In the genomic region with DNA sequence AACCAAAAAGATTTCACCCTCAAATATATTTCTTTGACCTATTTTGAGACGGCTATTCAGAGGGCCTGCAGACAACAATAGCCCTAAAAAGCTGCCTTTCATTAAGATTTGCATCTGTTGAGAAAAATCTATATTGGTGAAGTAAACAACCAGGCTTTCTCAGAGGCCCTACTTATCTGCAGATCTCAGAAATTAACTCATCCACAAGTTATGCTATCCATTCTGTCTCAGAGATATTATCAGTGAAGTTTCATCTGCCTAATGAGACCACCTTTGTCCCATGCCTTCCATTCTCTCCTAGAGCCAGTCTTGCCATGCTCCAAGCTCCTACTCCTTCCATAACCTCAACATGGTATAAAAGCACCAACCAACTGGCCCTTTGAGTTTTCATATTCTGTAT, we compare ENCODE assay signal across 16 cellular contexts.
A peak's percentile ranks its signal among the peaks of the same experiment; 100 is the strongest.
DNase-seq lines count a peak whose midpoint lies in the region; ATAC-seq and TF ChIP-seq lines count a peak whose summit lies in the region.
"Had no signal": no experiment of that assay in that cellular context is flagged by ENCODE, and none has a peak within 500 bp of the region (broad histone marks: within the 10 kb centered on the region; RNA-seq: fewer than 3 reads in every experiment).

No MANE protein-coding gene starts in this region.

- H3K27ac ChIP-seq in HUES6 (ENCODE audit: low read depth, low read length) (peak overlapping the region; percentile 43), SK-N-SH (ENCODE audit: low read depth in 2 of 2, low read length in 1 of 2) (peak overlapping the region in 1 of 2 experiments; percentile 70; a peak in 2 of 4 replicates), endodermal cell (ENCODE audit: low read depth, low read length) (no peak overlapping the region)
- H3K27ac ChIP-seq: A549, C4-2B, HL-60 had no signal

- no peaks in the 10 kb centered on the region for H3K79me2 ChIP-seq in SK-N-SH (ENCODE audit: insufficient read depth)

- H3K4me2 ChIP-seq in SK-N-SH: no peak overlapping the region
- H3K4me2 ChIP-seq: A549 had no signal

- TF ChIP-seq CTCF in SK-N-SH (IDR thresholded peaks at IDR 0.05): no peak
- TF ChIP-seq CTCF in endodermal cell (conservative IDR thresholded peaks at IDR 0.05): no peak

- H3K27ac Mint-ChIP-seq in endodermal cell: peak overlapping the region; percentile 44
- H3K27ac Mint-ChIP-seq in activated CD4-positive, alpha-beta memory T cell treated with anti-CD3 and anti-CD28 coated beads for 36 hours: no peak overlapping the region
- H3K27ac Mint-ChIP-seq: CD4-positive, alpha-beta memory T cell; IgD-negative memory B cell had no signal

- H3F3A ChIP-seq in SK-N-SH (replicated peaks; ENCODE audit: insufficient read depth): no peaks in the 10 kb centered on the region

- no peak overlapping the region for H3K4me3 Mint-ChIP-seq in endodermal cell
- no peak overlapping the region for H3K4me3 Mint-ChIP-seq in activated CD4-positive, alpha-beta memory T cell treated with anti-CD3 and anti-CD28 coated beads for 36 hours
- H3K4me3 Mint-ChIP-seq: CD4-positive, alpha-beta memory T cell; IgD-negative memory B cell had no signal

- DNase-seq in SK-N-SH: no peak
- DNase-seq in endodermal cell: no peak
- no peak for DNase-seq in SKM-1 (lab: John Stamatoyannopoulos, UW; ENCODE audit: unreplicated experiment)
- DNase-seq in activated CD4-positive, alpha-beta memory T cell treated with anti-CD3 and anti-CD28 coated beads for 36 hours: no peak
- DNase-seq: BE2C; CD4-positive, alpha-beta memory T cell; DMS79; GOT3; HCEC 1CT had no signal

- peak in 1 of 2 experiments; percentile 71; a peak in 1 of 4 replicates for TF ChIP-seq EP300 in SK-N-SH (IDR thresholded peaks at IDR 0.05; ENCODE audit: borderline replicate concordance in 1 of 2, low read depth in 1 of 2, low read length in 1 of 2)

- H3K36me3 ChIP-seq in HUES6 (ENCODE audit: control insufficient read depth, insufficient read depth, low read length): no peaks in the 10 kb centered on the region
- no peaks in the 10 kb centered on the region for H3K36me3 ChIP-seq in SK-N-SH (replicated peaks in 1 of 2; ENCODE audit: control insufficient read depth in 1 of 2, insufficient read depth in 2 of 2, low read length in 1 of 2)
- H3K36me3 ChIP-seq in endodermal cell (ENCODE audit: control insufficient read depth, insufficient read depth, low read length): peaks cover 4% of the 10 kb centered on the region
- H3K36me3 ChIP-seq: BE2C had no signal

- no peaks in the 10 kb centered on the region for H3K27me3 Mint-ChIP-seq in endodermal cell (ENCODE audit: insufficient read depth)
- no peaks in the 10 kb centered on the region for H3K27me3 Mint-ChIP-seq in activated CD4-positive, alpha-beta memory T cell treated with anti-CD3 and anti-CD28 coated beads for 36 hours
- H3K27me3 Mint-ChIP-seq: CD4-positive, alpha-beta memory T cell; IgD-negative memory B cell had no signal

- peaks cover 4% of the 10 kb centered on the region for H3K9me3 Mint-ChIP-seq in endodermal cell
- H3K9me3 Mint-ChIP-seq in activated CD4-positive, alpha-beta memory T cell treated with anti-CD3 and anti-CD28 coated beads for 36 hours: peaks cover 10% of the 10 kb centered on the region

- H3K9ac ChIP-seq in HUES6 (ENCODE audit: low read length) (no peak overlapping the region), SK-N-SH (no peak overlapping the region), endodermal cell (ENCODE audit: extremely low read depth, low read length, poor library complexity, severe bottlenecking) (no peak overlapping the region)

- peaks cover 38% of the 10 kb centered on the region for H3K4me1 ChIP-seq in HUES6 (ENCODE audit: control insufficient read depth, insufficient read depth, low read length)
- peaks cover 0 to 39% of the 10 kb centered on the region in 2 experiments; a peak in 2 of 4 replicates for H3K4me1 ChIP-seq in SK-N-SH (ENCODE audit: control insufficient read depth in 1 of 2, insufficient read depth in 2 of 2, low read depth in 1 of 2, low read length in 1 of 2)
- no peaks in the 10 kb centered on the region for H3K4me1 ChIP-seq in endodermal cell (ENCODE audit: control insufficient read depth, insufficient read depth, low read length)

- H3K4me1 Mint-ChIP-seq in endodermal cell: peaks cover 12% of the 10 kb centered on the region
- H3K4me1 Mint-ChIP-seq in activated CD4-positive, alpha-beta memory T cell treated with anti-CD3 and anti-CD28 coated beads for 36 hours (ENCODE audit: low read depth): no peaks in the 10 kb centered on the region
- H3K4me1 Mint-ChIP-seq: CD4-positive, alpha-beta memory T cell; IgD-negative memory B cell had no signal

- no peak overlapping the region for H2AFZ ChIP-seq in SK-N-SH (ENCODE audit: low read depth)

- no peak for ATAC-seq in GM19467 (IDR thresholded peaks at IDR 0.05; ENCODE audit: unreplicated experiment)
- no peak for ATAC-seq in HG02571 (IDR thresholded peaks at IDR 0.05; ENCODE audit: unreplicated experiment)
- ATAC-seq: A549 had no signal

- H3K4me3 ChIP-seq in HUES6 (ENCODE audit: low read depth, low read length) (no peak overlapping the region), SK-N-SH (ENCODE audit: low read depth in 2 of 2, low read length in 1 of 2) (no peak overlapping the region), endodermal cell (ENCODE audit: low read length) (no peak overlapping the region)
- H3K4me3 ChIP-seq: A549 had no signal

- POLR2A ChIA-PET in SK-N-SH (lab: Yijun Ruan, JAX): no interaction called here
- POLR2A ChIA-PET in activated CD4-positive, alpha-beta memory T cell treated with anti-CD3 and anti-CD28 coated beads for 36 hours (lab: Charles Lee): no interaction called here

- H3K9me2 ChIP-seq in SK-N-SH: no peaks in the 10 kb centered on the region

- no peak for TF ChIP-seq RAD21 in SK-N-SH (IDR thresholded peaks at IDR 0.05; ENCODE audit: low read length)

- intact Hi-C loops in activated CD4-positive, alpha-beta memory T cell treated with anti-CD3 and anti-CD28 coated beads for 36 hours (cut with micrococcal nuclease): no loop called here

- H3K9me3 ChIP-seq in HUES6 (ENCODE audit: control insufficient read depth, insufficient read depth, low read depth, low read length) (peaks cover 3% of the 10 kb centered on the region; the same call in 1 of the 2 replicates), SK-N-SH (no peaks in the 10 kb centered on the region), endodermal cell (ENCODE audit: control insufficient read depth, low read length) (peaks cover 9% of the 10 kb centered on the region)
- H3K9me3 ChIP-seq: A549, BE2C had no signal

- peaks cover 4% of the 10 kb centered on the region for H3K36me3 Mint-ChIP-seq in endodermal cell (ENCODE audit: low read depth)
- H3K36me3 Mint-ChIP-seq in activated CD4-positive, alpha-beta memory T cell treated with anti-CD3 and anti-CD28 coated beads for 36 hours: no peaks in the 10 kb centered on the region
- H3K36me3 Mint-ChIP-seq: CD4-positive, alpha-beta memory T cell; IgD-negative memory B cell had no signal

- H3K27me3 ChIP-seq in HUES6 (ENCODE audit: control insufficient read depth, insufficient read depth, low read length) (no peaks in the 10 kb centered on the region), SK-N-SH (ENCODE audit: insufficient read depth) (no peaks in the 10 kb centered on the region), endodermal cell (ENCODE audit: control insufficient read depth, insufficient read depth, low read length, poor library complexity, severe bottlenecking) (no peaks in the 10 kb centered on the region)
- H3K27me3 ChIP-seq: BE2C had no signal

- WGBS in SK-N-SH (ENCODE audit: low lambda C conversion rate): 73% methylated on average over 1 of the region's 1 CpG
- 100% methylated on average over 1 of the region's 1 CpG; no CpG with 5 or more reads in 1 of the 2 experiments for WGBS in endodermal cell (ENCODE audit: insufficient coverage in 1 of 2, insufficient read length in 1 of 2), 2 experiments

- H4K20me1 ChIP-seq in SK-N-SH (ENCODE audit: insufficient read depth): no peaks in the 10 kb centered on the region

- CTCF ChIA-PET in SK-N-SH (lab: Yijun Ruan, JAX): interaction anchor here (0.7 to 1.6 kb wide), 5 partner anchors 27 to 147 kb away, joined by 3 read pairs; no protein-coding TSS in a partner anchor
- CTCF ChIA-PET in activated CD4-positive, alpha-beta memory T cell treated with anti-CD3 and anti-CD28 coated beads for 36 hours (lab: Charles Lee): no interaction called here

TF ChIP-seq in SK-N-SH, 30 proteins besides CTCF, POLR2A, EP300 and RAD21 (continues in another document):
- no peak for TF ChIP-seq FOXM1 (IDR thresholded peaks at IDR 0.05; ENCODE audit: low read depth)
- TF ChIP-seq, protein P1, sequence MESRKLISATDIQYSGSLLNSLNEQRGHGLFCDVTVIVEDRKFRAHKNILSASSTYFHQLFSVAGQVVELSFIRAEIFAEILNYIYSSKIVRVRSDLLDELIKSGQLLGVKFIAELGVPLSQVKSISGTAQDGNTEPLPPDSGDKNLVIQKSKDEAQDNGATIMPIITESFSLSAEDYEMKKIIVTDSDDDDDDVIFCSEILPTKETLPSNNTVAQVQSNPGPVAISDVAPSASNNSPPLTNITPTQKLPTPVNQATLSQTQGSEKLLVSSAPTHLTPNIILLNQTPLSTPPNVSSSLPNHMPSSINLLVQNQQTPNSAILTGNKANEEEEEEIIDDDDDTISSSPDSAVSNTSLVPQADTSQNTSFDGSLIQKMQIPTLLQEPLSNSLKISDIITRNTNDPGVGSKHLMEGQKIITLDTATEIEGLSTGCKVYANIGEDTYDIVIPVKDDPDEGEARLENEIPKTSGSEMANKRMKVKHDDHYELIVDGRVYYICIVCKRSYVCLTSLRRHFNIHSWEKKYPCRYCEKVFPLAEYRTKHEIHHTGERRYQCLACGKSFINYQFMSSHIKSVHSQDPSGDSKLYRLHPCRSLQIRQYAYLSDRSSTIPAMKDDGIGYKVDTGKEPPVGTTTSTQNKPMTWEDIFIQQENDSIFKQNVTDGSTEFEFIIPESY (IDR thresholded peaks at IDR 0.05; ENCODE audit: borderline replicate concordance, low read depth): no peak
- TF ChIP-seq SMC3 (IDR thresholded peaks at IDR 0.05; ENCODE audit: low read depth, low read length): no peak
- TF ChIP-seq USF2 (IDR thresholded peaks at IDR 0.05; ENCODE audit: borderline replicate concordance, low read depth, low read length): no peak
- peak; percentile 19; the same call in 1 of the 2 replicates for TF ChIP-seq RCOR1 (IDR thresholded peaks at IDR 0.05; ENCODE audit: low read length)
- no peak for TF ChIP-seq RFX5 (IDR thresholded peaks at IDR 0.05; ENCODE audit: low read length)
- no peak for TF ChIP-seq EZH2phosphoT487 (IDR thresholded peaks at IDR 0.05; ENCODE audit: borderline replicate concordance, low read depth)
- no peak for TF ChIP-seq NFIC (IDR thresholded peaks at IDR 0.05; ENCODE audit: borderline replicate concordance)
- peak; percentile 39; the same call in 1 of the 2 replicates for TF ChIP-seq JUND (IDR thresholded peaks at IDR 0.05)
